ENCODE assay signal across 8 cellular contexts in the genomic region with DNA sequence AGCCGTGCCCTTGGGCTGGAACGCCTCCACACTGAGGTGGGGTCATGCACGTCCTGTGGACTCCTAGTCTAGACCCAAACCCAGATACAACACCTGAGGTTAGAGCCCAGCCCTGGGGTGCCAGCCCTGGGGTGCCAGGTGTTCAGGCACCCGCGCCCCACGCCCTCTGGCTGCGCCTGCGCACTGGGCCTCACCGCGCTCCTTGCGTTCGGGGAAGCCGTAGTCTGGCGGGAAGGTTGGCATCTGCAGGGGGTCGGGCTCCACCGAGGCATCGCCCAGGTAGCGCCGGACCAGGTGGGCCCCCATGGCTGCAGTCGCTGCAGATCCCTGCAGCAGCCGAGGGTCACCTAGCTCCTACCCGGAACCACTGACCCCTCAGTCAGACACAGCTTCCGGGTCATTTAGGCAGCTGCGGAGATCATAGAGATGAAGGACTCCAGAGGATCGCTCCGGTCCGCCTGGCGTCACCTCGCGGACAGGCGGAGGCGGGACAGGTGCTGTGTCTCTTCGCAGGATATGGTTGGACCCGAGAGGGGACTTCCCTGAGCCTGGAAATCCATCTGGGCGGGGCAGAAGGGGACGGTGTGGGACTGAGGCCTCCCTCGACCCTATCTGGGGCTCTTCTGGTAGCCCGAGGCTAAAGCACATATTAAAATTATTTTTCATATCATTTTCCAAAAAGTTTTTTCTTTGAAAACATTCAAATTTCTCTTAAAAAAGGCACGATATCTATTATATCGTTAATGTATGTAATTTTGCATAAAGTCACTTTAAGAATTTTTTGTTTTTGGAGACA. TPM values are rescaled to one million over a fixed set of nuclear protein-coding genes. Genes with fewer than 3 reads are reported as not detected.
A peak's percentile ranks its signal among the peaks of the same experiment; 100 is the strongest.
DNase-seq lines count a peak whose midpoint lies in the region; ATAC-seq and TF ChIP-seq lines count a peak whose summit lies in the region.

A gene (minus strand): TSS at position 372 of the 796 bp plus-strand sequence. CDS start 66 bp downstream, at position 306.

- WGBS in adipose tissue, 3 donors: 2% methylated on average over 40 of the region's 40 CpGs
- WGBS in heart left ventricle, 4 donors: 3 to 5% (median 3%) methylated on average over 21 to 40 of the region's 40 CpGs
- WGBS in upper lobe of left lung, 2 donors: 2 to 5% methylated on average over 21 to 38 of the region's 40 CpGs

- ATAC-seq in HG02840 (IDR thresholded peaks at IDR 0.05; ENCODE audit: low FRiP score, unreplicated experiment): peak; percentile 83
- ATAC-seq in heart left ventricle: peak; percentile 95 to 98 (median 98)
- peak; percentile 95 to 97 for ATAC-seq in upper lobe of left lung (ENCODE audit: low FRiP score in 2 of 2)

- no peaks in the 10 kb centered on the region for H3K9me3 ChIP-seq in heart left ventricle
- H3K9me3 ChIP-seq in upper lobe of left lung: no peaks in the 10 kb centered on the region

- DNase-seq in NCI-H1436 (lab: John Stamatoyannopoulos, UW): peak; percentile 91
- peak; percentile 82 for DNase-seq in T follicular helper cell (ENCODE audit: low read depth)
- DNase-seq in heart left ventricle: peak; percentile 91 to 95 (median 94)
- peak; percentile 91 to 99 (median 93) for DNase-seq in posterior cingulate gyrus
- DNase-seq in upper lobe of left lung: peak; percentile 94 to 98

- TF ChIP-seq CTCF in GM12875 (IDR thresholded peaks at IDR 0.05; ENCODE audit: borderline replicate concordance, insufficient read depth, low read depth, low read length) (peak; percentile 92), heart left ventricle (IDR thresholded peaks at IDR 0.05) (peak; percentile 54 to 95 (median 78)), upper lobe of left lung (IDR thresholded peaks at IDR 0.05) (peak; percentile 55 to 92 (median 74))

- intact Hi-C loops in heart left ventricle (cut with DNase I): loop anchor here in 7 of 10 donors (2.0 to 5.0 kb wide), 4 partner anchors 115 to 320 kb away; a partner anchor contains a TSS
- intact Hi-C loops in posterior cingulate gyrus (cut with DNase I): no loop called here

- TF ChIP-seq EP300 in upper lobe of left lung (IDR thresholded peaks at IDR 0.05): no peak

- H3K36me3 ChIP-seq in heart left ventricle (peaks cover 0 to 21% (median 6%) of the 10 kb centered on the region in 9 donors), upper lobe of left lung (peaks cover 0 to 22% (median 5%) of the 10 kb centered on the region in 4 donors)

- TF ChIP-seq POLR2A in heart left ventricle (IDR thresholded peaks at IDR 0.05): peak in 1 of 2 donors; percentile 58
- TF ChIP-seq POLR2A in upper lobe of left lung (IDR thresholded peaks at IDR 0.05): peak in 1 of 4 donors; percentile 72

- H3K4me3 ChIP-seq in GM12875 (ENCODE audit: low read depth, low read length) (peak within 1 kb of the TSS; percentile 99), heart left ventricle (peak within 1 kb of the TSS; percentile 66 to 99 (median 93)), upper lobe of left lung (peak within 1 kb of the TSS; percentile 48 to 98 (median 89))

- H3K27ac ChIP-seq in adipose tissue (ENCODE audit: low read depth, low read length) (no peak within 1 kb of the TSS), heart left ventricle (peak within 1 kb of the TSS; percentile 76 to 95 (median 87)), upper lobe of left lung (peak within 1 kb of the TSS; percentile 30 to 89 (median 82))

- H3K4me1 ChIP-seq in heart left ventricle (peaks cover 4 to 50% (median 27%) of the 10 kb centered on the region in 12 donors), upper lobe of left lung (peaks cover 22 to 48% (median 29%) of the 10 kb centered on the region in 4 donors)

- H3K27me3 ChIP-seq in heart left ventricle (no peaks in the 10 kb centered on the region), upper lobe of left lung (no peaks in the 10 kb centered on the region)

RNA-seq across cellular contexts. Expression of the gene that starts here (rescaled TPM):
- 100 to 1,000 TPM; 321 to 644 (median 417) TPM for polyA plus RNA-seq in adipose tissue
- total RNA-seq in heart left ventricle: 1,000 to 10,000 TPM in 1 of 9 donors, 100 to 1,000 TPM in 8; 290 to 1,084 (median 402) TPM
- 1,000 to 10,000 TPM in 1 of 2 donors, 100 to 1,000 TPM in 1; 782 to 1,747 TPM for polyA plus RNA-seq in heart left ventricle
- total RNA-seq in upper lobe of left lung: 100 to 1,000 TPM; 124 to 350 (median 171) TPM
